Comparison of ENCODE assay signal across 10 cellular contexts in genomic region chr17:82287849-82288601, GRCh38. TPM values are rescaled to one million over a fixed set of nuclear protein-coding genes. Genes with fewer than 3 reads are reported as not detected.
DNase-seq lines count a peak whose midpoint lies in the region; ATAC-seq, FAIRE-seq and TF ChIP-seq lines count a peak whose summit lies in the region.
"Had no signal": no experiment of that assay in that cellular context is flagged by ENCODE, and none has a peak within 500 bp of the region (broad histone marks: within the 10 kb centered on the region; RNA-seq: fewer than 3 reads in every experiment).

No MANE protein-coding gene starts in this region.

- no peak for FAIRE-seq in D721Med (lab: Jason Lieb, UNC)
- FAIRE-seq: islet of Langerhans had no signal

- no peak overlapping the region for H2AFZ ChIP-seq in hepatocyte

- TF ChIP-seq CTCF in hepatocyte (IDR thresholded peaks at IDR 0.05; ENCODE audit: poor library complexity) (no peak), vagina (IDR thresholded peaks at IDR 0.05) (no peak), D721Med (IDR thresholded peaks at IDR 0.05; ENCODE audit: insufficient read depth, missing control alignments) (no peak)

- no peaks in the 10 kb centered on the region for H3K27me3 ChIP-seq in hepatocyte
- no peaks in the 10 kb centered on the region for H3K27me3 ChIP-seq in vagina

- intact Hi-C loops in vagina (cut with DNase I), result no loop called here

- no peaks in the 10 kb centered on the region for H3K79me2 ChIP-seq in hepatocyte

- H3K9me3 Mint-ChIP-seq in activated naive CD8-positive, alpha-beta T cell (ENCODE audit: low read depth), result no peaks in the 10 kb centered on the region
- H3K9me3 Mint-ChIP-seq in activated naive CD8-positive, alpha-beta T cell treated with anti-CD3 and anti-CD28 coated beads, Interleukin-2, amount 50 U/mL, for 24 hours, result no peaks in the 10 kb centered on the region

- WGBS in hepatocyte (ENCODE audit: low lambda C conversion rate, missing lambda C conversion rate), result 80% methylated on average over 17 of the region's 17 CpGs

- H3K4me3 Mint-ChIP-seq in activated naive CD8-positive, alpha-beta T cell, result no peak overlapping the region
- H3K4me3 Mint-ChIP-seq in activated naive CD8-positive, alpha-beta T cell treated with anti-CD3 and anti-CD28 coated beads, Interleukin-2, amount 50 U/mL, for 24 hours, result no peak overlapping the region

- no peaks in the 10 kb centered on the region for H3K27me3 Mint-ChIP-seq in activated naive CD8-positive, alpha-beta T cell
- no peaks in the 10 kb centered on the region for H3K27me3 Mint-ChIP-seq in activated naive CD8-positive, alpha-beta T cell treated with anti-CD3 and anti-CD28 coated beads, Interleukin-2, amount 50 U/mL, for 24 hours

- DNase-seq in activated naive CD8-positive, alpha-beta T cell treated with anti-CD3 and anti-CD28 coated beads, Interleukin-2, amount 50 U/mL, for 24 hours, result no peak
- DNase-seq in SKM-1 treated with dmso at 0.1 percent for 144 hours (lab: John Stamatoyannopoulos, UW; ENCODE audit: unreplicated experiment) (peak; percentile 99), hepatocyte (ENCODE audit: low spot score) (no peak), vagina (ENCODE audit: extremely low spot score in 2 of 2) (no peak), SIG-M5 treated with dmso at 0.1 percent for 504 hours (lab: John Stamatoyannopoulos, UW; ENCODE audit: unreplicated experiment) (no peak), D721Med (ENCODE audit: insufficient read length, low spot score) (no peak)

- H3K4me1 ChIP-seq in hepatocyte (ENCODE audit: insufficient read depth) (peaks cover 3% of the 10 kb centered on the region), vagina (peaks cover 59% of the 10 kb centered on the region)

- H4K20me1 ChIP-seq in hepatocyte (ENCODE audit: insufficient read depth, poor library complexity, severe bottlenecking), result no peaks in the 10 kb centered on the region

- H3K4me1 Mint-ChIP-seq in activated naive CD8-positive, alpha-beta T cell (ENCODE audit: low read depth), result peaks cover 9% of the 10 kb centered on the region
- peaks cover 26% of the 10 kb centered on the region for H3K4me1 Mint-ChIP-seq in activated naive CD8-positive, alpha-beta T cell treated with anti-CD3 and anti-CD28 coated beads, Interleukin-2, amount 50 U/mL, for 24 hours

- no peak for TF ChIP-seq POLR2A in vagina (IDR thresholded peaks at IDR 0.05)

- no peak overlapping the region for H3K4me2 ChIP-seq in hepatocyte

- no peaks in the 10 kb centered on the region for H3K36me3 Mint-ChIP-seq in activated naive CD8-positive, alpha-beta T cell
- H3K36me3 Mint-ChIP-seq in activated naive CD8-positive, alpha-beta T cell treated with anti-CD3 and anti-CD28 coated beads, Interleukin-2, amount 50 U/mL, for 24 hours (ENCODE audit: low read depth), result no peaks in the 10 kb centered on the region

- H3K27ac Mint-ChIP-seq in activated naive CD8-positive, alpha-beta T cell, result peak overlapping the region; percentile 12
- no peak overlapping the region for H3K27ac Mint-ChIP-seq in activated naive CD8-positive, alpha-beta T cell treated with anti-CD3 and anti-CD28 coated beads, Interleukin-2, amount 50 U/mL, for 24 hours

- H3K27ac ChIP-seq in hepatocyte (peak overlapping the region; percentile 52), vagina (peak overlapping the region; percentile 75)

- H3K9me3 ChIP-seq in hepatocyte (ENCODE audit: low read depth), result no peaks in the 10 kb centered on the region
- no peaks in the 10 kb centered on the region for H3K9me3 ChIP-seq in vagina

- no peak for ATAC-seq in activated naive CD8-positive, alpha-beta T cell treated with anti-CD3 and anti-CD28 coated beads, Interleukin-2, amount 50 U/mL, for 24 hours
- ATAC-seq in HG03520 (IDR thresholded peaks at IDR 0.05; ENCODE audit: unreplicated experiment), result no peak

- H3K4me3 ChIP-seq in hepatocyte (no peak overlapping the region), vagina (no peak overlapping the region)

- H3K9me2 ChIP-seq in hepatocyte (replicated peaks; ENCODE audit: insufficient read depth), result no peaks in the 10 kb centered on the region

- no peaks in the 10 kb centered on the region for H3K36me3 ChIP-seq in hepatocyte (replicated peaks; ENCODE audit: insufficient read depth, low read depth)
- H3K36me3 ChIP-seq in vagina, result no peaks in the 10 kb centered on the region

RNA-seq across cellular contexts. Expression of gene CSNK1D, which starts 14.5 kb away (rescaled TPM):
- total RNA-seq in hepatocyte, result 55.7 and 72.5 TPM in 2 replicates
- 152 and 193 TPM in 2 replicates for polyA plus RNA-seq in hepatocyte
- 67.8 TPM for total RNA-seq in vagina

RNA-seq across cellular contexts. Expression of gene CD7, which starts 29.4 kb away (rescaled TPM):
- total RNA-seq in hepatocyte (0.64 and 1.8 TPM in 2 replicates), vagina (5.2 TPM)
- polyA plus RNA-seq in hepatocyte, result 7.0 and 7.8 TPM in 2 replicates
- total RNA-seq: NCI-H460 had no signal

RNA-seq across cellular contexts. Expression of gene SECTM1, which starts 45.5 kb away (rescaled TPM):
- total RNA-seq in hepatocyte (9.3 and 9.7 TPM in 2 replicates), vagina (37.1 TPM)
- 9.9 and 15.0 TPM in 2 replicates for polyA plus RNA-seq in hepatocyte

RNA-seq across cellular contexts. Expression of gene SLC16A3, which starts 59.2 kb away (rescaled TPM):
- total RNA-seq in hepatocyte (240 and 290 TPM in 2 replicates), vagina (21.1 TPM)
- polyA plus RNA-seq in hepatocyte, result 114 and 125 TPM in 2 replicates
